12 cellular contexts compared by ENCODE assay signal in genomic region chr20:3010985-3011723, GRCh38. TPM values are rescaled to one million over a fixed set of nuclear protein-coding genes. Genes with fewer than 3 reads are reported as not detected.
DNase-seq lines count a peak whose midpoint lies in the region; TF ChIP-seq lines count a peak whose summit lies in the region.
"Had no signal": no experiment of that assay in that cellular context is flagged by ENCODE, and none has a peak within 500 bp of the region (broad histone marks: within the 10 kb centered on the region; RNA-seq: fewer than 3 reads in every experiment).

No MANE protein-coding gene starts in this region.

- no peaks in the 10 kb centered on the region for H3K9me3 ChIP-seq in osteoblast (ENCODE audit: low read depth, low read length)

- no peaks in the 10 kb centered on the region for H3K27me3 ChIP-seq in osteoblast (ENCODE audit: insufficient read depth, low read length)

- no peaks in the 10 kb centered on the region for H3K79me2 ChIP-seq in osteoblast (ENCODE audit: insufficient read depth, low read length)
- H3K79me2 ChIP-seq: parathyroid adenoma had no signal

- H3K27ac Mint-ChIP-seq in brain = peak overlapping the region; percentile 2 to 81 (median 7)

- H3K4me3 Mint-ChIP-seq in brain = peak overlapping the region in 1 of 5 experiments; percentile 5

- H3K36me3 Mint-ChIP-seq in brain = peaks cover 69% of the 10 kb centered on the region

- TF ChIP-seq CTCF in brain (conservative IDR thresholded peaks at IDR 0.05) = no peak
- no peak for TF ChIP-seq CTCF in osteoblast (IDR thresholded peaks at IDR 0.05; ENCODE audit: extremely low read depth, low read depth, low read length)

- DNase-seq in activated T-cell treated with anti-CD3 and anti-CD28 coated beads for 24 hours (ENCODE audit: low read depth) (peak; percentile 7), NCI-H2227 treated with DMSO at 0.1 percent for 48 hours (lab: John Stamatoyannopoulos, UW) (peak; percentile 56), osteoblast (ENCODE audit: insufficient read length, low spot score, missing footprints) (peak; percentile 88), COLO668 (lab: John Stamatoyannopoulos, UW; ENCODE audit: unreplicated experiment) (no peak), SKM-1 (lab: John Stamatoyannopoulos, UW; ENCODE audit: unreplicated experiment) (no peak)
- DNase-seq in activated T-cell treated with anti-CD3 and anti-CD28 coated beads, Interleukin-2, amount 50 U/mL, for 1 hour = no peak
- no peak for DNase-seq in effector CD4-positive, alpha-beta T cell
- DNase-seq: effector CD8-positive, alpha-beta T cell; NCI-H1436 treated with DMSO at 0.1 percent for 48 hours had no signal

- no peaks in the 10 kb centered on the region for H3K9me3 Mint-ChIP-seq in brain

- no peak overlapping the region for H3K27ac ChIP-seq in osteoblast (ENCODE audit: low read depth, low read length)
- H3K27ac ChIP-seq: parathyroid adenoma had no signal

- no peak overlapping the region for H2AFZ ChIP-seq in osteoblast (ENCODE audit: low read length)
- H2AFZ ChIP-seq: parathyroid adenoma had no signal

- H3K36me3 ChIP-seq in osteoblast (ENCODE audit: insufficient read depth, low read length) = peaks cover 21% of the 10 kb centered on the region

- H3K4me3 ChIP-seq in osteoblast (ENCODE audit: insufficient read depth, low read length) = no peak overlapping the region

- no peaks in the 10 kb centered on the region for H3K4me1 Mint-ChIP-seq in brain

- H3K4me2 ChIP-seq in osteoblast (ENCODE audit: insufficient read depth, low read length) = no peak overlapping the region

- H4K20me1 ChIP-seq in osteoblast (ENCODE audit: insufficient read depth, low read length) = peaks cover 14% of the 10 kb centered on the region

- no peaks in the 10 kb centered on the region for H3K27me3 Mint-ChIP-seq in brain

- peaks cover 11% of the 10 kb centered on the region for H3K4me1 ChIP-seq in osteoblast (ENCODE audit: insufficient read depth, low read length)
- H3K4me1 ChIP-seq: parathyroid adenoma had no signal

RNA-seq across cellular contexts. Expression of gene GNRH2, which starts 32.3 kb away (rescaled TPM):
- polyA plus RNA-seq in brain (ENCODE audit: insufficient read depth, low read depth, low replicate concordance) = 1.7 TPM
- 0.29 TPM in 1 of 2 replicates, not detected in the other for total RNA-seq in osteoblast
- polyA plus RNA-seq: BJ had no signal

RNA-seq across cellular contexts. Expression of gene MRPS26, which starts 34.7 kb away (rescaled TPM):
- 107 TPM for polyA plus RNA-seq in brain (ENCODE audit: insufficient read depth, low read depth, low replicate concordance)
- 20.6 and 21.0 TPM in 2 replicates for total RNA-seq in osteoblast

Comparison
In these comparisons a context has a peak if more than half of its experiments do, and no peak if none do; other contexts are left out.
1. DNase-seq: peak in activated T-cell treated with anti-CD3 and anti-CD28 coated beads for 24 hours (single experiment), NCI-H2227 treated with DMSO at 0.1 percent for 48 hours (single experiment) and osteoblast (single experiment); none in activated T-cell treated with anti-CD3 and anti-CD28 coated beads, Interleukin-2, amount 50 U/mL, for 1 hour (single experiment), COLO668 (single experiment), SKM-1 (single experiment) and effector CD4-positive, alpha-beta T cell (single experiment).